17 cellular contexts compared by ENCODE assay signal in the genomic region with DNA sequence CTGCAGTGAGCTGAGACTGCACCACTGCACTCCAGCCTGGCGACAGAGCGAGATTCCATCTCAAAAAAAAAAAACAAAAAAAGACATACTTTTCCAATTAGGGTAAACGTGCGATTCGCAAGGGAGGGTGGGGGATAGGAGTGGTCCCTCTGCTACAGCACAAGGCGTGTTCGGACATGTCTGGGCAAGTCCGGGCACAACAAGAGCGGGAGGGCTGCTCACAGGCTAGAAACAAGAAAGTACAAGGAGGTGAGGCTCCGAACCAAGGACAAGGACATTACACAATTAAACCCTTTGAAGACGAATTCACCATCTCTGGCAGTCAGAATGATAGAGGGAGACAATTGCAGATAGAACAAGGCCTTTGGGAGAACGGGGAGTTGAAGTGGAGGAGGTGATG. TPM values are rescaled to one million over a fixed set of nuclear protein-coding genes. Genes with fewer than 3 reads are reported as not detected.
DNase-seq lines count a peak whose midpoint lies in the region; ATAC-seq, FAIRE-seq and TF ChIP-seq lines count a peak whose summit lies in the region.
"Had no signal": no experiment of that assay in that cellular context is flagged by ENCODE, and none has a peak within 500 bp of the region (broad histone marks: within the 10 kb centered on the region; RNA-seq: fewer than 3 reads in every experiment).

No MANE protein-coding gene starts in this region.

- no peak overlapping the region for H4K5ac ChIP-seq in IMR-90 (ENCODE audit: low read depth, low read length)

- peak overlapping the region; percentile 54; the same call in 1 of the 2 replicates for H3K4ac ChIP-seq in IMR-90 (ENCODE audit: low read depth, low read length)

- POLR2A ChIA-PET in IMR-90 (lab: Charles Lee; ENCODE audit: unreplicated experiment) (no interaction called here), endothelial cell of umbilical vein (lab: Charles Lee) (no interaction called here)

- dilution Hi-C loops in IMR-90 (cut with HindIII; ENCODE audit: low sequenced_read_pairs, unreplicated experiment) = no loop called here
- dilution Hi-C loops in endothelial cell of umbilical vein (cut with MboI; ENCODE audit: extremely low pct_ligation_motif_present, low sequenced_read_pairs) = no loop called here

- H3K9me3 ChIP-seq in IMR-90 (ENCODE audit: control insufficient read depth, insufficient read depth, low read length) = no peaks in the 10 kb centered on the region
- H3K9me3 ChIP-seq in endothelial cell of umbilical vein (replicated peaks; ENCODE audit: control insufficient read depth, insufficient read depth, low read length) = no peaks in the 10 kb centered on the region
- H3K9me3 ChIP-seq in spleen = peaks cover 0 to 7% (median 0%) of the 10 kb centered on the region in 8 donors
- H3K9me3 ChIP-seq: uterus had no signal

- H3K27ac Mint-ChIP-seq in activated CD8-positive, alpha-beta memory T cell treated with anti-CD3 and anti-CD28 coated beads, Interleukin-2, amount 10 ng/mL, durations not matched to agents 7 days and 5 days = no peak overlapping the region
- H3K27ac Mint-ChIP-seq: activated CD8-positive, alpha-beta T cell treated with anti-CD3 and anti-CD28 coated beads, Interleukin-2, amount 10 ng/mL, durations not matched to agents 7 days and 5 days; activated T-helper 2 cell treated with anti-CD3 and anti-CD28 coated beads, Interferon-gamma antibody, Interleukin-2, Interleukin-4, amounts not matched to agents 10 μg/mL and 5 μg/mL and 100 μg/mL, durations not matched to agents 14 hours and 24 hours and 36 hours; endodermal cell had no signal

- H3K4me1 Mint-ChIP-seq in activated CD8-positive, alpha-beta memory T cell treated with anti-CD3 and anti-CD28 coated beads, Interleukin-2, amount 10 ng/mL, durations not matched to agents 7 days and 5 days = no peaks in the 10 kb centered on the region
- H3K4me1 Mint-ChIP-seq: CD8-positive, alpha-beta memory T cell had no signal

- H2AFZ ChIP-seq in IMR-90 (replicated peaks; ENCODE audit: low read length, poor library complexity) (peak overlapping the region; percentile 65), endothelial cell of umbilical vein (ENCODE audit: low read depth, low read length) (peak overlapping the region; percentile 41)

- in situ Hi-C loops in IMR-90 (cut with MboI; ENCODE audit: low sequenced_read_pairs) = no loop called here

- CTCF ChIA-PET in activated CD8-positive, alpha-beta memory T cell treated with anti-CD3 and anti-CD28 coated beads, Interleukin-2, amount 10 ng/mL, durations not matched to agents 7 days and 5 days (lab: Charles Lee) = no interaction called here
- CTCF ChIA-PET in IMR-90 (lab: Yijun Ruan, JAX) (interaction anchor here (0.7 to 0.9 kb wide), 2 partner anchors 10 to 1928 kb away, joined by 3 read pairs; no protein-coding TSS in a partner anchor), endothelial cell of umbilical vein (lab: Charles Lee) (interaction anchor here (0.7 to 2.1 kb wide), 2 partner anchors 11 to 625 kb away, joined by 3 to 8 read pairs; no protein-coding TSS in a partner anchor)

- H3K9me1 ChIP-seq in IMR-90 (ENCODE audit: insufficient read depth, low read length) = no peaks in the 10 kb centered on the region; the same call in 1 of the 2 replicates
- no peaks in the 10 kb centered on the region for H3K9me1 ChIP-seq in endothelial cell of umbilical vein (replicated peaks; ENCODE audit: control insufficient read depth, extremely low read depth, insufficient read depth, low read length)

- peak overlapping the region; percentile 77 for H2BK120ac ChIP-seq in IMR-90 (ENCODE audit: low read depth, low read length)

- H3K4me3 Mint-ChIP-seq in activated CD8-positive, alpha-beta memory T cell treated with anti-CD3 and anti-CD28 coated beads, Interleukin-2, amount 10 ng/mL, durations not matched to agents 7 days and 5 days = no peak overlapping the region
- H3K4me3 Mint-ChIP-seq: activated B cell treated with CpG ODN at 0.5 μM for 24 hours; activated CD8-positive, alpha-beta T cell treated with anti-CD3 and anti-CD28 coated beads, Interleukin-2, amount 10 ng/mL, durations not matched to agents 7 days and 5 days; CD8-positive, alpha-beta memory T cell; endodermal cell had no signal

- no TSS peak for BruUV-seq in IMR-90 (replicated peaks; lab: Mats Ljungman, UMichigan)
- BruUV-seq in endothelial cell of umbilical vein (replicated peaks; lab: Mats Ljungman, UMichigan) = no TSS peak

- H3K27me3 Mint-ChIP-seq in activated CD8-positive, alpha-beta memory T cell treated with anti-CD3 and anti-CD28 coated beads, Interleukin-2, amount 10 ng/mL, durations not matched to agents 7 days and 5 days = no peaks in the 10 kb centered on the region
- H3K27me3 Mint-ChIP-seq: activated B cell treated with CpG ODN at 0.5 μM for 24 hours had no signal

- H3K36me3 Mint-ChIP-seq in activated CD8-positive, alpha-beta memory T cell treated with anti-CD3 and anti-CD28 coated beads, Interleukin-2, amount 10 ng/mL, durations not matched to agents 7 days and 5 days = no peaks in the 10 kb centered on the region
- H3K36me3 Mint-ChIP-seq: CD8-positive, alpha-beta memory T cell had no signal

- no peaks in the 10 kb centered on the region for H3K36me3 ChIP-seq in IMR-90 (ENCODE audit: control insufficient read depth, insufficient read depth, low read length)
- no peaks in the 10 kb centered on the region for H3K36me3 ChIP-seq in endothelial cell of umbilical vein (ENCODE audit: control insufficient read depth in 2 of 2, extremely low read depth in 1 of 2, insufficient read depth in 2 of 2, low read length in 2 of 2)
- no peaks in the 10 kb centered on the region for H3K36me3 ChIP-seq in spleen
- H3K36me3 ChIP-seq: uterus had no signal

- intact Hi-C loops in IMR-90 (cut with micrococcal nuclease) (no loop called here), endothelial cell of umbilical vein (cut with micrococcal nuclease) (no loop called here), spleen (cut with DNase I; ENCODE audit: low total_unique reads) (no loop called here), left cardiac atrium (cut with DNase I) (no loop called here)

- H3K14ac ChIP-seq in IMR-90 (replicated peaks; ENCODE audit: low read depth, low read length) = peak overlapping the region; percentile 71

- H2BK20ac ChIP-seq in IMR-90 (ENCODE audit: low read depth, low read length) = peak overlapping the region; percentile 67; the same call in 1 of the 2 replicates

- H4K8ac ChIP-seq in IMR-90 (ENCODE audit: low read depth in 2 of 2, low read length in 2 of 2) = peak overlapping the region; percentile 36 to 79; a peak in 3 of 4 replicates

- H3K4me2 ChIP-seq in IMR-90 (ENCODE audit: low read depth, low read length) (no peak overlapping the region), endothelial cell of umbilical vein (ENCODE audit: insufficient read depth, low read length) (no peak overlapping the region)

- H3K56ac ChIP-seq in IMR-90 (ENCODE audit: extremely low read depth, insufficient read depth, low read length) = peak overlapping the region; percentile 17; the same call in 1 of the 2 replicates

- H3K4me1 ChIP-seq in IMR-90 (ENCODE audit: control insufficient read depth, insufficient read depth, low read length) = no peaks in the 10 kb centered on the region
- H3K4me1 ChIP-seq in endothelial cell of umbilical vein (ENCODE audit: control insufficient read depth, extremely low read depth, insufficient read depth, low read length) = no peaks in the 10 kb centered on the region
- H3K4me1 ChIP-seq in spleen = no peaks in the 10 kb centered on the region
- H3K4me1 ChIP-seq: uterus had no signal

- H3K4me3 ChIP-seq in IMR-90 (ENCODE audit: insufficient read depth, low read depth, low read length) (no peak overlapping the region), endothelial cell of umbilical vein (replicated peaks in 1 of 3; ENCODE audit: insufficient read depth in 1 of 3, low read depth in 1 of 3, low read length in 3 of 3) (no peak overlapping the region), spleen (no peak overlapping the region)
- H3K4me3 ChIP-seq: uterus had no signal

- TF ChIP-seq RAD21 in IMR-90 (IDR thresholded peaks at IDR 0.05; ENCODE audit: low read length) = no peak

- FAIRE-seq in endothelial cell of umbilical vein (lab: Jason Lieb, UNC) = no peak

- TF ChIP-seq CTCF in IMR-90 (conservative IDR thresholded peaks at IDR 0.05; ENCODE audit: low read depth, low read length) (no peak), endothelial cell of umbilical vein (IDR thresholded peaks at IDR 0.05; ENCODE audit: extremely low read depth in 1 of 2, insufficient read depth in 1 of 2, low read depth in 1 of 2, low read length in 2 of 2) (no peak), spleen (IDR thresholded peaks at IDR 0.05 in 8 of 11, conservative IDR thresholded peaks at IDR 0.05 in 3 of 11) (no peak)

- H2AK9ac ChIP-seq in IMR-90 (replicated peaks; ENCODE audit: low read depth, low read length, poor library complexity) = no peak overlapping the region

- peak; percentile 36 for DNase-seq in activated CD8-positive, alpha-beta memory T cell treated with anti-CD3 and anti-CD28 coated beads, Interleukin-2, amount 50 U/mL, for 48 hours
- DNase-seq in activated CD8-positive, alpha-beta memory T cell treated with anti-CD3 and anti-CD28 coated beads, Interleukin-2, amount 10 ng/mL, durations not matched to agents 7 days and 5 days = no peak
- DNase-seq in IMR-90 = no peak
- DNase-seq in endothelial cell of umbilical vein (ENCODE audit: low read depth, low spot score) = no peak
- DNase-seq in spleen = peak; percentile 28
- no peak for DNase-seq in H4 (ENCODE audit: low spot score)
- DNase-seq in left cardiac atrium = no peak
- DNase-seq: activated B cell treated with CpG ODN at 0.5 μM for 24 hours; activated CD8-positive, alpha-beta T cell treated with anti-CD3 and anti-CD28 coated beads, Interleukin-2, amount 10 ng/mL, durations not matched to agents 7 days and 5 days; amygdala; CD8-positive, alpha-beta memory T cell; EL; endodermal cell; T-helper 1 cell; uterus had no signal

- H4K91ac ChIP-seq in IMR-90 (ENCODE audit: insufficient read depth, low read depth, low read length) = no peak overlapping the region

- no peak for ATAC-seq in activated CD8-positive, alpha-beta memory T cell treated with anti-CD3 and anti-CD28 coated beads, Interleukin-2, amount 10 ng/mL, durations not matched to agents 7 days and 5 days
- ATAC-seq in IMR-90 (ENCODE audit: low read depth) = no peak
- no peak for ATAC-seq in GM21825 (IDR thresholded peaks at IDR 0.05; ENCODE audit: unreplicated experiment)
- ATAC-seq in left cardiac atrium = no peak
- ATAC-seq: activated CD8-positive, alpha-beta T cell treated with anti-CD3 and anti-CD28 coated beads, Interleukin-2, amount 10 ng/mL, durations not matched to agents 7 days and 5 days had no signal

- H3K27me3 ChIP-seq in IMR-90 (ENCODE audit: control insufficient read depth, insufficient read depth, low read length) (no peaks in the 10 kb centered on the region), endothelial cell of umbilical vein (ENCODE audit: control insufficient read depth in 2 of 2, insufficient read depth in 2 of 2, low read length in 2 of 2) (no peaks in the 10 kb centered on the region), spleen (replicated peaks in 1 of 7) (no peaks in the 10 kb centered on the region)
- H3K27me3 ChIP-seq: uterus had no signal

- no peak overlapping the region for H3K18ac ChIP-seq in IMR-90 (ENCODE audit: low read depth, low read length)

- no peaks in the 10 kb centered on the region for H3K79me2 ChIP-seq in endothelial cell of umbilical vein (ENCODE audit: control insufficient read depth, insufficient read depth, low read length)

- H3K9me3 Mint-ChIP-seq in activated CD8-positive, alpha-beta memory T cell treated with anti-CD3 and anti-CD28 coated beads, Interleukin-2, amount 10 ng/mL, durations not matched to agents 7 days and 5 days (ENCODE audit: low read depth) = no peaks in the 10 kb centered on the region
- H3K9me3 Mint-ChIP-seq: activated T-helper 2 cell treated with anti-CD3 and anti-CD28 coated beads, Interferon-gamma antibody, Interleukin-2, Interleukin-4, amounts not matched to agents 10 μg/mL and 5 μg/mL and 100 μg/mL, durations not matched to agents 14 hours and 24 hours and 36 hours; CD8-positive, alpha-beta memory T cell had no signal

- H3K9ac ChIP-seq in IMR-90 (ENCODE audit: low read depth, low read length) (no peak overlapping the region), endothelial cell of umbilical vein (replicated peaks; ENCODE audit: extremely low read depth, insufficient read depth, low read length) (no peak overlapping the region)

- H2BK15ac ChIP-seq in IMR-90 (ENCODE audit: low read depth, low read length) = no peak overlapping the region

- no peak overlapping the region for H3K23ac ChIP-seq in IMR-90 (ENCODE audit: low read depth, low read length)

- H3K79me1 ChIP-seq in IMR-90 (ENCODE audit: low read depth in 1 of 2, low read length in 2 of 2) = no peaks in the 10 kb centered on the region; a peak in 1 of 4 replicates

- 85% methylated on average over 3 of the region's 12 CpGs; no CpG with 5 or more reads in 1 of the 2 experiments for WGBS in IMR-90 (ENCODE audit: extremely low coverage in 2 of 2, insufficient read length in 1 of 2), 2 experiments
- WGBS in spleen, 5 donors = 89 to 94% (median 91%) methylated on average over 12 of the region's 12 CpGs

- H3K27ac ChIP-seq in IMR-90 (ENCODE audit: insufficient read depth, low read length) (no peak overlapping the region), endothelial cell of umbilical vein (ENCODE audit: insufficient read depth, low read depth, low read length) (no peak overlapping the region), spleen (no peak overlapping the region)
- H3K27ac ChIP-seq: uterus had no signal

- peak overlapping the region; percentile 50; the same call in 1 of the 2 replicates for H2AK5ac ChIP-seq in IMR-90 (ENCODE audit: low read depth, low read length)

- H4K20me1 ChIP-seq in IMR-90 (ENCODE audit: insufficient read depth, low read length) (no peaks in the 10 kb centered on the region), endothelial cell of umbilical vein (replicated peaks; ENCODE audit: control insufficient read depth, extremely low read depth, insufficient read depth, low read length) (no peaks in the 10 kb centered on the region)

- TF ChIP-seq POLR2A in IMR-90 (IDR thresholded peaks at IDR 0.05; ENCODE audit: low read depth, low read length) = no peak
- TF ChIP-seq POLR2A in endothelial cell of umbilical vein (IDR thresholded peaks at IDR 0.05; ENCODE audit: low read depth, low read length) = no peak
- no peak for TF ChIP-seq POLR2A in spleen (IDR thresholded peaks at IDR 0.05)

- H2BK5ac ChIP-seq in IMR-90 (ENCODE audit: low read depth, low read length, poor library complexity, severe bottlenecking) = peak overlapping the region; percentile 28

RNA-seq across cellular contexts. Expression of gene BCL2A1, which starts 32.2 kb away (rescaled TPM):
- 10 to 100 TPM; 12.0 to 13.8 TPM for total RNA-seq in activated CD8-positive, alpha-beta memory T cell treated with anti-CD3 and anti-CD28 coated beads, Interleukin-2, amount 10 ng/mL, durations not matched to agents 7 days and 5 days
- total RNA-seq in IMR-90 (2012; rRNA removed) (2.5 and 4.5 TPM in 2 replicates), endothelial cell of umbilical vein (not detected in 2 replicates), spleen (100 to 1,000 TPM in 2 of 7 donors, 10 to 100 TPM in 5; 34.4 to 180 (median 69.7) TPM), left cardiac atrium (1 to 10 TPM; 1.7 to 1.8 TPM)
- polyA plus RNA-seq in IMR-90 (2012; rRNA removed) (2.2 and 2.3 TPM in 2 replicates), endothelial cell of umbilical vein (not detected in 2 replicates), spleen (10 to 100 TPM; 47.2 to 55.5 (median 52.9) TPM)
- polyA plus RNA-seq in IMR-90 (2012; cell fraction: cytosol; rRNA removed) = 0.52 and 1.1 TPM in 2 replicates
- polyA plus RNA-seq in IMR-90 (2012; cell fraction: nucleus; rRNA removed; ENCODE audit: low replicate concordance) = 0.24 and 0.91 TPM in 2 replicates
- polyA plus RNA-seq in endothelial cell of umbilical vein (2011; cell fraction: cytosol; rRNA removed) = 0.09 TPM in 1 of 2 replicates, not detected in the other
- not detected in 2 replicates for polyA plus RNA-seq in endothelial cell of umbilical vein (2011; cell fraction: nucleus; rRNA removed)
- 1.0 TPM in 1 of 2 replicates, not detected in the other for polyA plus RNA-seq in endothelial cell of umbilical vein (2012)
- not detected in 2 replicates for polyA minus RNA-seq in endothelial cell of umbilical vein
- polyA minus RNA-seq in endothelial cell of umbilical vein (2011; cell fraction: cytosol; rRNA and poly(A)+ RNA removed) = not detected
- not detected in 2 replicates for polyA minus RNA-seq in endothelial cell of umbilical vein (2011; cell fraction: nucleus; rRNA and poly(A)+ RNA removed)
- total RNA-seq in H4 (2014; rRNA removed; shearing (Covaris generic)) = not detected in 2 replicates
- total RNA-seq: endodermal cell had no signal

RNA-seq across cellular contexts. Expression of gene ZFAND6, which starts 56.3 kb away (rescaled TPM):
- 10 to 100 TPM; 36.7 to 42.1 TPM for total RNA-seq in activated CD8-positive, alpha-beta memory T cell treated with anti-CD3 and anti-CD28 coated beads, Interleukin-2, amount 10 ng/mL, durations not matched to agents 7 days and 5 days
- 88.6 and 96.4 TPM in 2 replicates for total RNA-seq in IMR-90 (2012; rRNA removed)
- polyA plus RNA-seq in IMR-90 (2012; rRNA removed) = 56.0 and 77.5 TPM in 2 replicates
- 67.0 and 119 TPM in 2 replicates for polyA plus RNA-seq in IMR-90 (2012; cell fraction: cytosol; rRNA removed)
- 33.2 and 65.3 TPM in 2 replicates for polyA plus RNA-seq in IMR-90 (2012; cell fraction: nucleus; rRNA removed; ENCODE audit: low replicate concordance)
- 50.3 and 53.0 TPM in 2 replicates for total RNA-seq in endothelial cell of umbilical vein
- 97.9 and 98.9 TPM in 2 replicates for polyA plus RNA-seq in endothelial cell of umbilical vein
- 83.4 and 83.9 TPM in 2 replicates for polyA plus RNA-seq in endothelial cell of umbilical vein (2011; cell fraction: cytosol; rRNA removed)
- 54.1 and 68.2 TPM in 2 replicates for polyA plus RNA-seq in endothelial cell of umbilical vein (2011; cell fraction: nucleus; rRNA removed)
- 54.4 and 69.0 TPM in 2 replicates for polyA plus RNA-seq in endothelial cell of umbilical vein (2012)
- 65.6 and 69.9 TPM in 2 replicates for polyA minus RNA-seq in endothelial cell of umbilical vein
- 69.6 TPM for polyA minus RNA-seq in endothelial cell of umbilical vein (2011; cell fraction: cytosol; rRNA and poly(A)+ RNA removed)
- polyA minus RNA-seq in endothelial cell of umbilical vein (2011; cell fraction: nucleus; rRNA and poly(A)+ RNA removed) = 66.5 and 85.7 TPM in 2 replicates
- 100 to 1,000 TPM in 3 of 7 donors, 10 to 100 TPM in 4; 71.6 to 154 (median 90.5) TPM for total RNA-seq in spleen
- polyA plus RNA-seq in spleen = 100 to 1,000 TPM in 1 of 3 donors, 10 to 100 TPM in 2; 68.0 to 108 (median 81.7) TPM
- 140 and 179 TPM in 2 replicates for total RNA-seq in H4 (2014; rRNA removed; shearing (Covaris generic))
- 10 to 100 TPM; 64.2 to 64.3 TPM for total RNA-seq in left cardiac atrium

Comparison
In these comparisons a context has a peak if more than half of its experiments do, and no peak if none do; other contexts are left out.
1. DNase-seq: peak in activated CD8-positive, alpha-beta memory T cell treated with anti-CD3 and anti-CD28 coated beads, Interleukin-2, amount 50 U/mL, for 48 hours (single experiment) and spleen (single experiment); none in activated CD8-positive, alpha-beta memory T cell treated with anti-CD3 and anti-CD28 coated beads, Interleukin-2, amount 10 ng/mL, durations not matched to agents 7 days and 5 days (single experiment), IMR-90 (single experiment), endothelial cell of umbilical vein (single experiment), H4 (single experiment) and left cardiac atrium (single experiment).